In genomic region chr11:128521697-128522062, GRCh38 we compare ENCODE assay signal across 8 cellular contexts.
DNase-seq lines count a peak whose midpoint lies in the region; ATAC-seq and TF ChIP-seq lines count a peak whose summit lies in the region.

No MANE protein-coding gene starts in this region.

- peak; percentile 15 for DNase-seq in GM19238 (ENCODE audit: insufficient read length, low spot score)
- peak; percentile 28 for DNase-seq in RPMI8226
- DNase-seq in epithelial cell of esophagus (ENCODE audit: low read depth): no peak
- no peak for DNase-seq in MV-4-11 (lab: John Stamatoyannopoulos, UW)
- DNase-seq in midbrain (lab: John Stamatoyannopoulos, UW): no peak
- no peak for DNase-seq in occipital lobe (lab: John Stamatoyannopoulos, UW)

- TF ChIP-seq CTCF in epithelial cell of esophagus (IDR thresholded peaks at IDR 0.05; ENCODE audit: insufficient read depth, low read depth, low read length, missing control alignments): no peak
- no peak for TF ChIP-seq CTCF in nephron (IDR thresholded peaks at IDR 0.05; ENCODE audit: unreplicated experiment in 3 of 3)

- peaks cover 59% of the 10 kb centered on the region for H3K4me1 Mint-ChIP-seq in nephron

- peak overlapping the region; percentile 88 to 91 (median 90) for H3K4me3 Mint-ChIP-seq in nephron

- H3K27me3 Mint-ChIP-seq in nephron (ENCODE audit: low read depth): peaks cover 41% of the 10 kb centered on the region

- H3K36me3 Mint-ChIP-seq in nephron (ENCODE audit: low read depth): no peaks in the 10 kb centered on the region

- no peaks in the 10 kb centered on the region for H3K9me3 Mint-ChIP-seq in nephron

- ATAC-seq in HG03378 (IDR thresholded peaks at IDR 0.05; ENCODE audit: unreplicated experiment): no peak

- peak overlapping the region; percentile 67 to 92 (median 78) for H3K27ac Mint-ChIP-seq in nephron

- peak overlapping the region; percentile 75 for H3K4me3 ChIP-seq in epithelial cell of esophagus (ENCODE audit: low read length)

Comparison
In these comparisons a context has a peak if more than half of its experiments do, and no peak if none do; other contexts are left out.
1. DNase-seq: peak in GM19238 (single experiment) and RPMI8226 (single experiment); none in epithelial cell of esophagus (single experiment), MV-4-11 (single experiment), midbrain (single experiment) and occipital lobe (single experiment).